In the genomic region with DNA sequence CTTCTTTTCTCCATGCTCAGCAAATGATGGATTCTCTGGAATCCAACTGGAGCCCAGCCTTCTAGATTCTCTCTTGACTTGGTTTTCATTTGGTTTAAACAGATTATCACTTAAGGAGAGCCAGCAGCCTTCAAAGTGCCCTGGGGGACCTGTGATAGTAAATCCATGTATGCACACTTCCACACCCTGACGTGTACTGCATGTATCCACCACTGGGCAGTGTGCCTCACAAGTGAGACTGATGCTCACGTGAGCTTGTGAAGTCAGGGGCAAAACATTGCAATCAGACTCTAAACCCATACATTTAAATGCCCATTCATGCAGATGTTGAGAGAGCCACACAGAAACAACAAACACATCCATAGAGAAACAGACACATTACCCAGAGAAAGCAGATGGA, we compare ENCODE assay signal across 18 cellular contexts. TPM values are rescaled to one million over a fixed set of nuclear protein-coding genes. Genes with fewer than 3 reads are reported as not detected.
A peak's percentile ranks its signal among the peaks of the same experiment; 100 is the strongest.
DNase-seq lines count a peak whose midpoint lies in the region; ATAC-seq and TF ChIP-seq lines count a peak whose summit lies in the region.
"Had no signal": no experiment of that assay in that cellular context is flagged by ENCODE, and none has a peak within 500 bp of the region (broad histone marks: within the 10 kb centered on the region; RNA-seq: fewer than 3 reads in every experiment).

No MANE protein-coding gene starts in this region.

- H4K20me1 ChIP-seq in SK-N-SH (ENCODE audit: insufficient read depth), result no peaks in the 10 kb centered on the region
- H4K20me1 ChIP-seq: BLaER1 had no signal

- H2BK15ac ChIP-seq in mesendoderm (replicated peaks; ENCODE audit: low read depth), result no peak overlapping the region

- no peak overlapping the region for H2AFZ ChIP-seq in SK-N-SH (ENCODE audit: low read depth)

- H3K79me1 ChIP-seq in mesendoderm (ENCODE audit: low read length), result no peaks in the 10 kb centered on the region

- H3K79me2 ChIP-seq in SK-N-SH (ENCODE audit: insufficient read depth), result no peaks in the 10 kb centered on the region
- H3K79me2 ChIP-seq in mesendoderm (ENCODE audit: control insufficient read depth, insufficient read depth, low read length), result no peaks in the 10 kb centered on the region

- H3K9me3 ChIP-seq in SK-N-SH, result no peaks in the 10 kb centered on the region
- no peaks in the 10 kb centered on the region for H3K9me3 ChIP-seq in AG04450 (ENCODE audit: control insufficient read depth, insufficient read depth, low read length)
- H3K9me3 ChIP-seq: Caco-2, HAP-1 had no signal

- H3K23ac ChIP-seq in mesendoderm (ENCODE audit: low read length), result no peak overlapping the region

- H3K9me3 Mint-ChIP-seq in neural crest cell, result no peaks in the 10 kb centered on the region
- H3K9me3 Mint-ChIP-seq: CD8-positive, alpha-beta T cell had no signal

- no peaks in the 10 kb centered on the region; a peak in 1 of 4 replicates for H3K4me1 ChIP-seq in SK-N-SH (ENCODE audit: control insufficient read depth in 1 of 2, insufficient read depth in 2 of 2, low read depth in 1 of 2, low read length in 1 of 2)
- H3K4me1 ChIP-seq in mesendoderm (ENCODE audit: control insufficient read depth, low read depth, low read length), result no peaks in the 10 kb centered on the region
- H3K4me1 ChIP-seq: BLaER1, HAP-1 had no signal

- H2BK120ac ChIP-seq in mesendoderm (ENCODE audit: low read depth, low read length), result no peak overlapping the region

- H3K4me3 Mint-ChIP-seq in neural crest cell, result no peak overlapping the region
- H3K4me3 Mint-ChIP-seq: B cell; CD4-positive, CD25-positive, alpha-beta regulatory T cell; CD8-positive, alpha-beta T cell had no signal

- no peak for TF ChIP-seq RAD21 in SK-N-SH (IDR thresholded peaks at IDR 0.05; ENCODE audit: low read length)

- no peaks in the 10 kb centered on the region for H3K4me1 Mint-ChIP-seq in neural crest cell
- H3K4me1 Mint-ChIP-seq: B cell had no signal

- DNase-seq in SK-N-SH (no peak), AG04450 (ENCODE audit: low read depth, low spot score) (no peak), fibroblast of the aortic adventitia (ENCODE audit: low read depth) (no peak), neural crest cell (ENCODE audit: low read depth, low spot score) (no peak), NCI-H146 treated with DMSO at 0.1 percent for 48 hours (lab: John Stamatoyannopoulos, UW; ENCODE audit: unreplicated experiment) (no peak), mesendoderm (no peak)
- DNase-seq: 8988T; Caco-2; CD4-positive, CD25-positive, alpha-beta regulatory T cell; CD8-positive, alpha-beta T cell; DMS153; DND-41; GOT3 had no signal

- CTCF ChIA-PET in SK-N-SH (lab: Yijun Ruan, JAX), result interaction anchor here (1.3 to 4.3 kb wide), 2 partner anchors 16 to 19 kb away, joined by 3 to 16 read pairs; no protein-coding TSS in a partner anchor
- CTCF ChIA-PET in AG04450 (lab: Charles Lee), result interaction anchor here (0.6 to 6.7 kb wide), 7 partner anchors 19 to 409 kb away, joined by 3 to 53 read pairs (median 4); no protein-coding TSS in a partner anchor

- H2AK5ac ChIP-seq in mesendoderm (ENCODE audit: low read length), result no peak overlapping the region

- POLR2A ChIA-PET in SK-N-SH (lab: Yijun Ruan, JAX) (no interaction called here), AG04450 (lab: Yijun Ruan, JAX) (no interaction called here)

- H3K4me2 ChIP-seq in SK-N-SH (no peak overlapping the region), mesendoderm (ENCODE audit: low read length) (no peak overlapping the region)
- H3K4me2 ChIP-seq: BLaER1 had no signal

- H3K36me3 ChIP-seq in SK-N-SH (replicated peaks in 1 of 2; ENCODE audit: control insufficient read depth in 1 of 2, insufficient read depth in 2 of 2, low read length in 1 of 2), result no peaks in the 10 kb centered on the region
- H3K36me3 ChIP-seq in mesendoderm (ENCODE audit: control insufficient read depth, insufficient read depth, low read length), result no peaks in the 10 kb centered on the region
- H3K36me3 ChIP-seq: BLaER1, HAP-1 had no signal

- H3K56ac ChIP-seq in mesendoderm (ENCODE audit: low read length), result no peak overlapping the region

- no peaks in the 10 kb centered on the region for H3K9me2 ChIP-seq in SK-N-SH

- no peaks in the 10 kb centered on the region for H3K36me3 Mint-ChIP-seq in neural crest cell (ENCODE audit: low read depth)
- H3K36me3 Mint-ChIP-seq: CD4-positive, CD25-positive, alpha-beta regulatory T cell; CD8-positive, alpha-beta T cell had no signal

- no peak overlapping the region for H3K27ac Mint-ChIP-seq in neural crest cell (ENCODE audit: unreplicated experiment)
- H3K27ac Mint-ChIP-seq: B cell; CD8-positive, alpha-beta T cell had no signal

- H3K27ac ChIP-seq in SK-N-SH (ENCODE audit: low read depth in 2 of 2, low read length in 1 of 2) (no peak overlapping the region), AG04450 (ENCODE audit: low read depth, low read length) (no peak overlapping the region), mesendoderm (ENCODE audit: low read depth, low read length) (no peak overlapping the region)
- H3K27ac ChIP-seq: BLaER1, C4-2B had no signal

- no peak overlapping the region for H3K4me3 ChIP-seq in SK-N-SH (ENCODE audit: low read depth in 2 of 2, low read length in 1 of 2)
- H3K4me3 ChIP-seq in AG04450 (ENCODE audit: low read depth, low read length), result no peak overlapping the region
- H3K4me3 ChIP-seq in fibroblast of the aortic adventitia (ENCODE audit: low read depth, low read length), result no peak overlapping the region
- H3K4me3 ChIP-seq in mesendoderm (ENCODE audit: low read length), result no peak overlapping the region
- H3K4me3 ChIP-seq: BLaER1, HAP-1 had no signal

- H3K9ac ChIP-seq in SK-N-SH (no peak overlapping the region), mesendoderm (ENCODE audit: low read length) (no peak overlapping the region)
- H3K9ac ChIP-seq: BLaER1 had no signal

- H4K8ac ChIP-seq in mesendoderm (ENCODE audit: low read depth, low read length), result no peak overlapping the region

- H3K27me3 ChIP-seq in SK-N-SH (ENCODE audit: insufficient read depth) (no peaks in the 10 kb centered on the region), AG04450 (ENCODE audit: control insufficient read depth, insufficient read depth, low read length) (peaks cover 16% of the 10 kb centered on the region), mesendoderm (ENCODE audit: insufficient read depth, low read length, poor library complexity) (no peaks in the 10 kb centered on the region)
- H3K27me3 ChIP-seq: BLaER1 had no signal

- H3K27me3 Mint-ChIP-seq in neural crest cell (ENCODE audit: low read depth), result no peaks in the 10 kb centered on the region

- no peak overlapping the region for H4K5ac ChIP-seq in mesendoderm (ENCODE audit: low read length)

- no peak overlapping the region for H3K4ac ChIP-seq in mesendoderm (ENCODE audit: low read depth, low read length)

- TF ChIP-seq CTCF in SK-N-SH (IDR thresholded peaks at IDR 0.05) (no peak), AG04450 (IDR thresholded peaks at IDR 0.05; ENCODE audit: low read depth, low read length) (0 out of 2 replicates have a peak, but pooled peaks have one; percentile 4), fibroblast of the aortic adventitia (IDR thresholded peaks at IDR 0.05; ENCODE audit: insufficient read depth, low read length) (peak; percentile 2), neural crest cell (conservative IDR thresholded peaks at IDR 0.05) (peak; percentile 16)

- no peak overlapping the region for H2BK5ac ChIP-seq in mesendoderm (ENCODE audit: low read length)

- no peak for TF ChIP-seq EP300 in SK-N-SH (IDR thresholded peaks at IDR 0.05; ENCODE audit: borderline replicate concordance in 1 of 2, low read depth in 1 of 2, low read length in 1 of 2)

- 89% methylated on average over 1 of the region's 2 CpGs for WGBS in SK-N-SH (ENCODE audit: low lambda C conversion rate)
- no CpG with 5 or more reads among the region's 2 CpGs for whole genome bisulfite sequencing in mesendoderm (ENCODE audit: extremely low coverage, insufficient coverage, low lambda C conversion rate)

- no peaks in the 10 kb centered on the region for H3F3A ChIP-seq in SK-N-SH (replicated peaks; ENCODE audit: insufficient read depth)

- no peak overlapping the region for H3K18ac ChIP-seq in mesendoderm (ENCODE audit: low read length)

- ATAC-seq in SK-N-SH treated with all-trans-retinoic acid at 6 μM for 48 hours, result peak; percentile 42; the same call in 1 of the 3 replicates
- ATAC-seq: CD8-positive, alpha-beta T cell had no signal

TF ChIP-seq in SK-N-SH treated with all-trans-retinoic acid at 6 μM for 48 hours, 23 proteins besides CTCF, POLR2A, EP300 and RAD21 (continues in another document):
- TF ChIP-seq ZNF8 (CRISPR knock-in tag; IDR thresholded peaks at IDR 0.05), result no peak
- TF ChIP-seq ZNF70 (CRISPR knock-in tag; IDR thresholded peaks at IDR 0.05), result no peak
- no peak for TF ChIP-seq TCF4 (CRISPR knock-in tag; IDR thresholded peaks at IDR 0.05; ENCODE audit: borderline replicate concordance)
- TF ChIP-seq SNAI2 (CRISPR knock-in tag; IDR thresholded peaks at IDR 0.05), result no peak
- no peak for TF ChIP-seq CSDC2 (CRISPR knock-in tag; IDR thresholded peaks at IDR 0.05)
- no peak for TF ChIP-seq ARNTL (CRISPR knock-in tag; IDR thresholded peaks at IDR 0.05; ENCODE audit: borderline replicate concordance, low read depth)

TF ChIP-seq in SK-N-SH, 30 proteins besides CTCF, POLR2A, EP300 and RAD21 (continues in another document):
- TF ChIP-seq MEF2A (IDR thresholded peaks at IDR 0.05; ENCODE audit: borderline replicate concordance, low read depth) (no peak), FOXJ3 (CRISPR knock-in tag; IDR thresholded peaks at IDR 0.05) (no peak), NFIC (IDR thresholded peaks at IDR 0.05; ENCODE audit: borderline replicate concordance) (no peak), TCF12 (IDR thresholded peaks at IDR 0.05) (no peak)

RNA-seq across cellular contexts. Expression of gene SETD7, which starts 28.0 kb away (rescaled TPM):
- 5.0 and 6.8 TPM in 2 replicates for polyA plus RNA-seq in SK-N-SH (2012; rRNA removed)
- 8.3 and 9.2 TPM in 2 replicates for polyA plus RNA-seq in SK-N-SH (2012; cell fraction: cytosol; rRNA removed)
- polyA plus RNA-seq in SK-N-SH (2012; cell fraction: nucleus; rRNA removed), result 2.7 and 5.2 TPM in 2 replicates
- polyA plus RNA-seq in AG04450 (2011; rRNA removed), result 21.5 and 24.9 TPM in 2 replicates
- polyA minus RNA-seq in AG04450 (2011; rRNA and poly(A)+ RNA removed), result 33.4 and 38.2 TPM in 2 replicates
- 80.3 and 134 TPM in 2 replicates for total RNA-seq in fibroblast of the aortic adventitia (ENCODE audit: low replicate concordance)
- 11.1 and 11.4 TPM in 2 replicates for total RNA-seq in neural crest cell
- 10.1 TPM for polyA plus RNA-seq in mesendoderm (2013, experiment 1 of 2)
- 9.5 TPM for polyA plus RNA-seq in mesendoderm (2013, experiment 2 of 2)
